In genomic region chr10:106487726-106488125, GRCh38 we compare ENCODE assay signal across 26 cellular contexts.
"Had no signal": no experiment of that assay in that cellular context is flagged by ENCODE, and none has a peak within 500 bp of the region (broad histone marks: within the 10 kb centered on the region; RNA-seq: fewer than 3 reads in every experiment).

No MANE protein-coding gene starts in this region.

- ATAC-seq: effector memory CD8-positive, alpha-beta T cell; esophagus mucosa; foreskin keratinocyte; gastrocnemius medialis; gastroesophageal sphincter; heart left ventricle; heart right ventricle had no signal

- H3K9me3 ChIP-seq: colonic mucosa, esophagus muscularis mucosa, esophagus squamous epithelium, gastrocnemius medialis, gastroesophageal sphincter had no signal

- H3K36me3 ChIP-seq: colonic mucosa, esophagus muscularis mucosa, esophagus squamous epithelium, gastrocnemius medialis, gastroesophageal sphincter, heart left ventricle, heart right ventricle had no signal

- H3K27me3 Mint-ChIP-seq: dendritic cell treated with granulocyte-macrophage colony-stimulating factor and Interleukin-4, amounts not matched to agents 40 ng/mL and 50 ng/mL, for 4 days; effector memory CD8-positive, alpha-beta T cell had no signal

- H3K4me2 ChIP-seq: hepatocyte had no signal

- H3K4me3 Mint-ChIP-seq: dendritic cell treated with granulocyte-macrophage colony-stimulating factor and Interleukin-4, amounts not matched to agents 40 ng/mL and 50 ng/mL, for 4 days; effector memory CD8-positive, alpha-beta T cell; endodermal cell had no signal

- DNase-seq: colonic mucosa; cortex of kidney; dermis blood vessel endothelial cell; dorsolateral prefrontal cortex; effector CD4-positive, alpha-beta T cell; effector CD8-positive, alpha-beta T cell; effector memory CD4-positive, alpha-beta T cell; effector memory CD8-positive, alpha-beta T cell; endodermal cell; erythroblast; esophagus squamous epithelium; foreskin fibroblast; foreskin keratinocyte; foreskin melanocyte; gastrocnemius medialis; glutamatergic neuron; head of caudate nucleus; heart left ventricle; heart right ventricle had no signal

- H3K27ac Mint-ChIP-seq: dendritic cell treated with granulocyte-macrophage colony-stimulating factor and Interleukin-4, amounts not matched to agents 40 ng/mL and 50 ng/mL, for 4 days; effector memory CD8-positive, alpha-beta T cell; endodermal cell had no signal

- H3K27ac ChIP-seq: colonic mucosa, coronary artery, dorsolateral prefrontal cortex, epithelial cell of prostate, esophagus muscularis mucosa, esophagus squamous epithelium, foreskin keratinocyte, gastrocnemius medialis, gastroesophageal sphincter, heart left ventricle, heart right ventricle, hepatocyte had no signal

- H3K27me3 ChIP-seq: colonic mucosa, esophagus muscularis mucosa, esophagus squamous epithelium, foreskin keratinocyte, gastrocnemius medialis, gastroesophageal sphincter, heart left ventricle, heart right ventricle, hepatocyte had no signal

- H3K4me3 ChIP-seq: colonic mucosa, coronary artery, dorsolateral prefrontal cortex, esophagus muscularis mucosa, esophagus squamous epithelium, gastrocnemius medialis, gastroesophageal sphincter, heart left ventricle, heart right ventricle, hepatocyte had no signal

- H3K79me2 ChIP-seq: hepatocyte had no signal

- H3K4me1 ChIP-seq: colonic mucosa, esophagus muscularis mucosa, esophagus squamous epithelium, foreskin keratinocyte, gastrocnemius medialis, gastroesophageal sphincter, heart left ventricle, heart right ventricle had no signal

- H2AFZ ChIP-seq: hepatocyte had no signal
